ENCODE assay signal across 34 cellular contexts in the genomic region with DNA sequence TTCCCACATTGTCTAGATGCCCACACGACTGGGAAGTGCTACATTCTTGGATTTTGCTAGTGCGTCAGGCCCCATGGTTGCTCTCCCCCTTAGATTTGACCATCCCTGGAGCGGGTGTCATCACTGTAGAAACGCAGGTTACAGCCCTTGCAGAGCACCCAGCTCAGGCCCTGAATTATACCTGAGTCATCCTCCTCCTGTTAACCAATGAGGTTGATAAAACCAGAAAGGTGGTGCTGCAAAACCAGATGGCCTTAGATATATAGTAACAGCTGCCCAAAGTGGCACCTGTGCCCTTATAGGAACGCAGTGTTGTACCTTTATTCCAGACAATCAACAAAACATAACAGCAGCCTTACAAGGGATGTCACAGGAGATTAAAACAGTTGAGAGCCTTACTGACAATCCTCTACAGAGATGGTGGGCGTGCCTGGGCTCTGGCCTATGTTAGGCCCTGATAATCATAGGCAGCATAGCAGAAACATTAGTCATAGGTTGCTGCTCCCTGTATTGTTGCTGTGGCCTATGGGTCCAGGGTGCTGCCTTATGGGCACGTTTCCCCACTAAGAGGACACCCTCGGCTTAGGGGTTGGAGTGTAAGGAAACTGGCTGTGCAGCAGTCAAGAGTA. TPM values are rescaled to one million over a fixed set of nuclear protein-coding genes. Genes with fewer than 3 reads are reported as not detected.
A peak's percentile ranks its signal among the peaks of the same experiment; 100 is the strongest.
DNase-seq lines count a peak whose midpoint lies in the region; ATAC-seq, FAIRE-seq and TF ChIP-seq lines count a peak whose summit lies in the region.
"Had no signal": no experiment of that assay in that cellular context is flagged by ENCODE, and none has a peak within 500 bp of the region (broad histone marks: within the 10 kb centered on the region; RNA-seq: fewer than 3 reads in every experiment).

No MANE protein-coding gene starts in this region.

- TF ChIP-seq CTCF in mammary epithelial cell (conservative IDR thresholded peaks at IDR 0.05 in 1 of 2, IDR thresholded peaks at IDR 0.05 in 1 of 2; ENCODE audit: extremely low read depth in 1 of 2, insufficient read depth in 1 of 2, low read depth in 1 of 2, low read length in 2 of 2): no peak
- no peak for TF ChIP-seq CTCF in breast epithelium (IDR thresholded peaks at IDR 0.05)
- TF ChIP-seq CTCF in RWPE1 (conservative IDR thresholded peaks at IDR 0.05; ENCODE audit: low read depth): no peak
- no peak for TF ChIP-seq CTCF in foreskin keratinocyte (conservative IDR thresholded peaks at IDR 0.05)
- TF ChIP-seq CTCF in GM20000 (IDR thresholded peaks at IDR 0.05; ENCODE audit: extremely low read depth, missing control alignments): no peak

- WGBS in mammary epithelial cell (ENCODE audit: low coverage, missing lambda C conversion rate): 76% methylated on average over 7 of the region's 8 CpGs

- H3K27ac ChIP-seq in mammary epithelial cell (ENCODE audit: insufficient read depth, low read depth, low read length) (no peak overlapping the region), breast epithelium (no peak overlapping the region), RWPE1 (no peak overlapping the region), foreskin keratinocyte (no peak overlapping the region)
- H3K27ac ChIP-seq: coronary artery, ovary, Peyer's patch, suprapubic skin, upper lobe of right lung, WERI-Rb-1 had no signal

- in situ Hi-C loops in mammary epithelial cell (cut with MboI; ENCODE audit: low sequenced_read_pairs in 2 of 2): no loop called here
- in situ Hi-C loops in ACHN (cut with HindIII; ENCODE audit: low pct_ligation_motif_present, low pct_unique_long_range_greater_than_20kb, low sequenced_read_pairs): no loop called here

- DNase-seq in mammary epithelial cell (peak; percentile 17), breast epithelium (ENCODE audit: low spot score in 2 of 2) (no peak), RWPE1 (ENCODE audit: low spot score) (peak; percentile 50), foreskin keratinocyte (peak in 1 of 2 donors; percentile 61), GM20000 (ENCODE audit: low spot score) (no peak), frontal cortex (ENCODE audit: low spot score in 2 of 2) (no peak), ACHN (no peak)
- DNase-seq: 8988T; activated CD4-positive, alpha-beta T cell treated with anti-CD3 and anti-CD28 coated beads, Interleukin-2, amount 10 ng/mL, durations not matched to agents 24 days and 14 days; activated gamma-delta T cell; activated naive CD8-positive, alpha-beta T cell treated with anti-CD3 and anti-CD28 coated beads for 36 hours; activated T-cell treated with anti-CD3 and anti-CD28 coated beads, Interleukin-2, amount 50 U/mL, for 24 hours; aorta; caudate nucleus; CD4-positive, alpha-beta T cell; effector memory CD4-positive, alpha-beta T cell; foreskin melanocyte; mucosa of descending colon; NCI-H146; NCI-H446 treated with DMSO at 0.1 percent for 48 hours; NCI-H82; nephron progenitor cell; ovary; Peyer's patch; SIG-M5; small intestine; stimulated activated naive CD4-positive, alpha-beta T cell; T-helper 9 cell; upper lobe of right lung; WERI-Rb-1 had no signal

- intact Hi-C loops in mammary epithelial cell (cut with micrococcal nuclease): no loop called here
- intact Hi-C loops in breast epithelium (cut with DNase I; ENCODE audit: low total_unique reads): no loop called here

- H3K27me3 ChIP-seq in mammary epithelial cell (ENCODE audit: insufficient read depth, low read length): no peaks in the 10 kb centered on the region
- H3K27me3 ChIP-seq in breast epithelium: no peaks in the 10 kb centered on the region
- no peaks in the 10 kb centered on the region for H3K27me3 ChIP-seq in foreskin keratinocyte
- H3K27me3 ChIP-seq: ovary, Peyer's patch, suprapubic skin, upper lobe of right lung had no signal

- CTCF ChIA-PET in mammary epithelial cell (lab: Charles Lee; ENCODE audit: low non-redundant PET): no interaction called here
- CTCF ChIA-PET in RWPE1 (lab: Yijun Ruan, JAX): no interaction called here

- H3K4me3 ChIP-seq in mammary epithelial cell (replicated peaks in 1 of 3; ENCODE audit: insufficient read depth in 1 of 3, low read depth in 2 of 3, low read length in 3 of 3) (no peak overlapping the region), breast epithelium (no peak overlapping the region)
- H3K4me3 ChIP-seq: coronary artery, GM12878, mucosa of descending colon, ovary, Peyer's patch, suprapubic skin, upper lobe of right lung had no signal

- no peaks in the 10 kb centered on the region for H3K79me2 ChIP-seq in mammary epithelial cell (ENCODE audit: insufficient read depth, low read length)

- H3K4me2 ChIP-seq in mammary epithelial cell (ENCODE audit: insufficient read depth, low read depth, low read length): no peak overlapping the region

- FAIRE-seq in frontal cortex (lab: Jason Lieb, UNC): no peak
- FAIRE-seq: GM12878, small intestine had no signal

- dilution Hi-C loops in mammary epithelial cell (cut with HindIII; ENCODE audit: low sequenced_read_pairs): no loop called here

- POLR2A ChIA-PET in RWPE1 (lab: Yijun Ruan, JAX; ENCODE audit: low non-redundant PET): no interaction called here

- H2AFZ ChIP-seq in mammary epithelial cell (ENCODE audit: low read depth, low read length): no peak overlapping the region

- no peaks in the 10 kb centered on the region for H3K9me3 ChIP-seq in mammary epithelial cell (replicated peaks; ENCODE audit: insufficient read depth, low read length)
- no peaks in the 10 kb centered on the region for H3K9me3 ChIP-seq in breast epithelium
- H3K9me3 ChIP-seq: mucosa of descending colon, ovary, Peyer's patch, suprapubic skin, upper lobe of right lung had no signal

- ATAC-seq in foreskin keratinocyte: peak; percentile 63
- no peak for ATAC-seq in GM18873 (IDR thresholded peaks at IDR 0.05; ENCODE audit: low FRiP score, unreplicated experiment)
- ATAC-seq: GM12878, mucosa of descending colon, upper lobe of right lung had no signal

- no peaks in the 10 kb centered on the region for H4K20me1 ChIP-seq in mammary epithelial cell (ENCODE audit: insufficient read depth, low read length)

- TF ChIP-seq POLR2A in breast epithelium (IDR thresholded peaks at IDR 0.05): no peak

- H3K36me3 ChIP-seq in mammary epithelial cell (ENCODE audit: insufficient read depth, low read length): no peaks in the 10 kb centered on the region
- no peaks in the 10 kb centered on the region for H3K36me3 ChIP-seq in breast epithelium
- H3K36me3 ChIP-seq: ovary, Peyer's patch, suprapubic skin, upper lobe of right lung, WERI-Rb-1 had no signal

- BruUV-seq in mammary epithelial cell (replicated peaks; lab: Mats Ljungman, UMichigan): no TSS peak

- no peak overlapping the region for H3K9ac ChIP-seq in mammary epithelial cell (ENCODE audit: insufficient read depth, low read length)

- H3K4me1 ChIP-seq in mammary epithelial cell (ENCODE audit: insufficient read depth, low read length) (no peaks in the 10 kb centered on the region), breast epithelium (no peaks in the 10 kb centered on the region), foreskin keratinocyte (no peaks in the 10 kb centered on the region)
- H3K4me1 ChIP-seq: Peyer's patch, suprapubic skin, upper lobe of right lung had no signal

RNA-seq across cellular contexts. Expression of a gene that starts 33.6 kb away (rescaled TPM):
- total RNA-seq in mammary epithelial cell: 10 to 100 TPM in 1 of 2 donors, 1 to 10 TPM in 1; 8.0 to 10.7 TPM
- polyA plus RNA-seq in mammary epithelial cell: 10.4 TPM
- polyA minus RNA-seq in mammary epithelial cell: 14.1 TPM
- total RNA-seq in breast epithelium: 10 to 100 TPM; 19.4 to 35.0 (median 29.8) TPM
- total RNA-seq in foreskin keratinocyte: 9.2 and 11.3 TPM in 2 replicates
- polyA plus RNA-seq in foreskin keratinocyte: 4.6 and 6.2 TPM in 2 replicates
- total RNA-seq in frontal cortex: 130 TPM

Comparison
In these comparisons a context has a peak if more than half of its experiments do, and no peak if none do; other contexts are left out.
1. DNase-seq: peak in mammary epithelial cell (single experiment) and RWPE1 (single experiment); none in breast epithelium (0 of 2), GM20000 (single experiment), frontal cortex (0 of 2) and ACHN (single experiment).